7 cellular contexts compared by ENCODE assay signal in genomic region chr11:103959279-103959930, GRCh38.
DNase-seq lines count a peak whose midpoint lies in the region; ATAC-seq and TF ChIP-seq lines count a peak whose summit lies in the region.

No MANE protein-coding gene starts in this region.

- DNase-seq in NOMO-1 treated with DMSO at 0.1 percent for 48 hours (lab: John Stamatoyannopoulos, UW; ENCODE audit: unreplicated experiment) (peak; percentile 31), omental fat pad (ENCODE audit: low spot score) (no peak), Ammon's horn (ENCODE audit: low spot score) (no peak)
- no peak for DNase-seq in effector CD4-positive, alpha-beta T cell
- no peak for DNase-seq in stimulated activated CD4-positive, alpha-beta T cell treated with anti-CD3 and anti-CD28 coated beads, Interleukin-4, amount 100 ng/mL, for 1 hour

- no peak for TF ChIP-seq CTCF in omental fat pad (IDR thresholded peaks at IDR 0.05)

- peak; percentile 98 for ATAC-seq in GM19025 (IDR thresholded peaks at IDR 0.05; ENCODE audit: low read depth, unreplicated experiment)
- peak; percentile 99 for ATAC-seq in HG02870 (IDR thresholded peaks at IDR 0.05; ENCODE audit: unreplicated experiment)
- peak; percentile 57 for ATAC-seq in omental fat pad (ENCODE audit: low FRiP score)
